30 cellular contexts compared by ENCODE assay signal in genomic region chr12:81375969-81376368, GRCh38.
"Had no signal": no experiment of that assay in that cellular context is flagged by ENCODE, and none has a peak within 500 bp of the region (broad histone marks: within the 10 kb centered on the region; RNA-seq: fewer than 3 reads in every experiment).

No MANE protein-coding gene starts in this region.

- H3K27me3 ChIP-seq: ascending aorta, cardiac muscle cell had no signal

- DNase-seq: activated B cell treated with CpG ODN at 0.5 μM for 24 hours; activated CD4-positive, alpha-beta memory T cell treated with anti-CD3 and anti-CD28 coated beads for 36 hours; activated CD4-positive, alpha-beta T cell treated with anti-CD3 and anti-CD28 coated beads for 4 hours; activated CD4-positive, alpha-beta T cell treated with anti-CD3 and anti-CD28 coated beads, Interleukin-2, amount 10 ng/mL, durations not matched to agents 24 days and 14 days; activated CD4-positive, alpha-beta T cell treated with anti-CD3 and anti-CD28 coated beads, Interleukin-2, amount 50 U/mL, for 1 hour; activated CD4-positive, alpha-beta T cell treated with anti-CD3 and anti-CD28 coated beads, Interleukin-2, amount 50 U/mL, for 4 hours; activated CD4-positive, CD25-positive, alpha-beta regulatory T cell treated with anti-CD3 and anti-CD28 coated beads, Interleukin-2, amount 50 U/mL, for 72 hours; activated CD8-positive, alpha-beta memory T cell treated with anti-CD3 and anti-CD28 coated beads, Interleukin-2, amount 50 U/mL, for 4 hours; activated CD8-positive, alpha-beta T cell treated with anti-CD3 and anti-CD28 coated beads for 36 hours; activated effector memory CD4-positive, alpha-beta T cell treated with anti-CD3 and anti-CD28 coated beads, Interleukin-2, amount 50 U/mL, for 16 hours; activated gamma-delta T cell treated with Interleukin-2 at 50 U/mL for 16 hours; activated naive CD4-positive, alpha-beta T cell treated with anti-CD3 and anti-CD28 coated beads, Interleukin-2, amount 10 ng/mL, durations not matched to agents 7 days and 5 days; activated naive CD4-positive, alpha-beta T cell treated with Interleukin-2 at 50 U/mL for 16 hours; activated naive CD8-positive, alpha-beta T cell treated with anti-CD3 and anti-CD28 coated beads, Interleukin-2, amount 10 ng/mL, durations not matched to agents 7 days and 5 days; activated naive CD8-positive, alpha-beta T cell treated with anti-CD3 and anti-CD28 coated beads, Interleukin-2, amount 50 U/mL, for 24 hours; activated T-cell treated with anti-CD3 and anti-CD28 coated beads for 4 hours; activated T-cell treated with anti-CD3 and anti-CD28 coated beads, Interleukin-2, amount 50 U/mL, for 1 hour; activated T-cell treated with anti-CD3 and anti-CD28 coated beads, Interleukin-2, amount 50 U/mL, for 4 hours; activated T-cell treated with anti-CD3 and anti-CD28 coated beads, Interleukin-2, amount 50 U/mL, for 72 hours; amygdala; anterior cingulate cortex; caudate nucleus; cerebellar nuclear complex; T-helper 2 cell; T-helper 9 cell had no signal

- H3K27ac ChIP-seq: ascending aorta, cardiac muscle cell, VCaP had no signal

- H3K4me1 ChIP-seq: ascending aorta had no signal

- H3K4me3 ChIP-seq: ascending aorta, cardiac muscle cell had no signal

- H3K9me3 ChIP-seq: ascending aorta had no signal

- H3K36me3 ChIP-seq: cardiac muscle cell had no signal

- FAIRE-seq: bronchial epithelial cell, TTC549 had no signal
